12 cellular contexts compared by ENCODE assay signal in the genomic region with DNA sequence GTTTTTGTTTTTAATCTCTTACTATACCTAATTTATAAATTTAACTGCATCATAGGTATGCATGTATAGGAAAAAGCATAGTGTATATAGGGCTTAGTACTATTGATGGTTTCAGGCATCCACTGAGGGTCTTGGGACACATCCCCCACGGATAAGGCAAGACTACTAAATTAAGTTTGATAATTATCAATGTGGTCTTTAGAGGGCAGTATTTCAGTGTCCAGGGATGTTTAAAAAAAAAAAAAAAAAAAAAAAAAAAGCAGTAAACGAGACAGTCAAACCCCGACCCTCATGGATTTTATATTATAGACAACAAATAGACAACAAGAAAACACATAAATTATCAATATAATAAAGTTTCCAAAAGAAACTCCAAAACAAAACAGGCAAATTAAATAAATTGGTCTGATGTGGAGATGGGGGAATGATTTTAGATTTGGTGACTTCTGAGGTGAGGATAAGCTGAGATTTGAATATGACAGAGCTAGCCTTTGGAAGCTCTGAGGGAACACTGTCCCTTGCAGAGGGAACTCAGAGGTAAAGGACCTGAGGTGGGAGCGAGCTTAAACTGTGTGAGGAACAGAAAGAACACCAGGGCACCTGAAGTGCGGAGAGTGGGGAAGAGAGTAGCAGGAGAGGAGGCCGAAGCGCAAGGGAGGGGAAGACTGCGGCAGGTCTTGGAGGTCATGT. TPM values are rescaled to one million over a fixed set of nuclear protein-coding genes. Genes with fewer than 3 reads are reported as not detected.
A peak's percentile ranks its signal among the peaks of the same experiment; 100 is the strongest.
DNase-seq lines count a peak whose midpoint lies in the region; ATAC-seq and TF ChIP-seq lines count a peak whose summit lies in the region.
"Had no signal": no experiment of that assay in that cellular context is flagged by ENCODE, and none has a peak within 500 bp of the region (broad histone marks: within the 10 kb centered on the region; RNA-seq: fewer than 3 reads in every experiment).

No MANE protein-coding gene starts in this region.

- intact Hi-C loops in gastrocnemius medialis (cut with DNase I; ENCODE audit: low total_unique reads), result loop anchor here (5.0 kb wide), 1 partner anchor 153 kb away; no protein-coding TSS in a partner anchor

- no peak for ATAC-seq in gastrocnemius medialis

- H3K4me1 Mint-ChIP-seq in endothelial cell (ENCODE audit: unreplicated experiment) (peaks cover 4% of the 10 kb centered on the region), osteocyte (ENCODE audit: unreplicated experiment) (peaks cover 2% of the 10 kb centered on the region)
- H3K4me1 Mint-ChIP-seq: naive B cell had no signal

- no peak overlapping the region for H3K27ac ChIP-seq in gastrocnemius medialis
- H3K27ac ChIP-seq: BLaER1 treated with 17β-estradiol and CSF1 and Interleukin-3, amounts not matched to agents 10 nM and 100 nM had no signal

- no peaks in the 10 kb centered on the region for H3K9me3 ChIP-seq in gastrocnemius medialis
- H3K9me3 ChIP-seq: BLaER1 treated with 17β-estradiol and CSF1 and Interleukin-3, amounts not matched to agents 10 nM and 100 nM had no signal

- H3K27me3 Mint-ChIP-seq in endothelial cell (ENCODE audit: unreplicated experiment), result no peaks in the 10 kb centered on the region
- no peaks in the 10 kb centered on the region for H3K27me3 Mint-ChIP-seq in osteocyte (ENCODE audit: unreplicated experiment)
- H3K27me3 Mint-ChIP-seq: naive B cell had no signal

- no peaks in the 10 kb centered on the region for H3K27me3 ChIP-seq in gastrocnemius medialis
- H3K27me3 ChIP-seq: BLaER1 treated with 17β-estradiol and CSF1 and Interleukin-3, amounts not matched to agents 10 nM and 100 nM had no signal

- in situ Hi-C loops in gastrocnemius medialis (cut with MboI; ENCODE audit: low sequenced_read_pairs in 4 of 4), result loop anchor here in 1 of 4 donors (25.0 kb wide), 1 partner anchor 403 kb away; no protein-coding TSS in a partner anchor

- TF ChIP-seq POLR2A in gastrocnemius medialis (IDR thresholded peaks at IDR 0.05), result no peak

- H3K27ac Mint-ChIP-seq in endothelial cell (ENCODE audit: unreplicated experiment), result no peak overlapping the region
- H3K27ac Mint-ChIP-seq in osteocyte (ENCODE audit: unreplicated experiment), result no peak overlapping the region
- H3K27ac Mint-ChIP-seq: T-helper 1 cell treated with Interleukin-12 subunit alpha and Interleukin-12 subunit beta and Interleukin-4 antibody, amounts not matched to agents 30 μg/mL and 1 μg/mL, for 36 hours had no signal

- peak; percentile 39 for TF ChIP-seq CTCF in endothelial cell (IDR thresholded peaks at IDR 0.05; ENCODE audit: unreplicated experiment)
- TF ChIP-seq CTCF in osteocyte (IDR thresholded peaks at IDR 0.05), result peak; percentile 61
- TF ChIP-seq CTCF in gastrocnemius medialis (IDR thresholded peaks at IDR 0.05 in 4 of 5, conservative IDR thresholded peaks at IDR 0.05 in 1 of 5), result peak in 1 of 5 experiments; percentile 19

- H3K36me3 Mint-ChIP-seq in endothelial cell (ENCODE audit: low read depth, unreplicated experiment) (no peaks in the 10 kb centered on the region), osteocyte (ENCODE audit: unreplicated experiment) (no peaks in the 10 kb centered on the region)

- H3K4me1 ChIP-seq in gastrocnemius medialis, result no peaks in the 10 kb centered on the region
- H3K4me1 ChIP-seq: BLaER1 treated with 17β-estradiol and CSF1 and Interleukin-3, amounts not matched to agents 10 nM and 100 nM had no signal

- no peaks in the 10 kb centered on the region for H3K9me3 Mint-ChIP-seq in endothelial cell (ENCODE audit: unreplicated experiment)
- H3K9me3 Mint-ChIP-seq in osteocyte (ENCODE audit: unreplicated experiment), result no peaks in the 10 kb centered on the region
- H3K9me3 Mint-ChIP-seq: naive B cell; T-helper 1 cell treated with Interleukin-12 subunit alpha and Interleukin-12 subunit beta and Interleukin-4 antibody, amounts not matched to agents 30 μg/mL and 1 μg/mL, for 36 hours had no signal

- no peaks in the 10 kb centered on the region for H3K36me3 ChIP-seq in gastrocnemius medialis
- H3K36me3 ChIP-seq: BLaER1 treated with 17β-estradiol and CSF1 and Interleukin-3, amounts not matched to agents 10 nM and 100 nM had no signal

- H3K4me3 Mint-ChIP-seq in endothelial cell (ENCODE audit: unreplicated experiment), result no peak overlapping the region
- H3K4me3 Mint-ChIP-seq in osteocyte (ENCODE audit: unreplicated experiment), result no peak overlapping the region
- H3K4me3 Mint-ChIP-seq: naive B cell; T-helper 1 cell treated with Interleukin-12 subunit alpha and Interleukin-12 subunit beta and Interleukin-4 antibody, amounts not matched to agents 30 μg/mL and 1 μg/mL, for 36 hours had no signal

- DNase-seq in NCI-H345 (lab: John Stamatoyannopoulos, UW) (peak; percentile 4), NCI-H345 treated with DMSO at 0.1 percent for 48 hours (lab: John Stamatoyannopoulos, UW; ENCODE audit: unreplicated experiment) (no peak), NAMALWA (ENCODE audit: low spot score) (peak; percentile 23), endothelial cell (ENCODE audit: low spot score) (no peak), osteocyte (ENCODE audit: extremely low spot score, unreplicated experiment) (no peak), H4 (ENCODE audit: low spot score) (no peak), islet precursor cell (no peak), gastrocnemius medialis (no peak)
- DNase-seq: naive B cell, NCI-H187 treated with DMSO at 0.1 percent for 48 hours had no signal

- no peak overlapping the region for H3K4me3 ChIP-seq in gastrocnemius medialis
- H3K4me3 ChIP-seq: BLaER1 treated with 17β-estradiol and CSF1 and Interleukin-3, amounts not matched to agents 10 nM and 100 nM had no signal

RNA-seq across cellular contexts. Expression of a gene that starts 14.8 kb away (rescaled TPM):
- not detected for total RNA-seq in endothelial cell (ENCODE audit: unreplicated experiment)
- total RNA-seq in osteocyte, result not detected in 2 replicates
- total RNA-seq in H4 (2014; rRNA removed; shearing (Covaris generic)), result not detected in 2 replicates
- total RNA-seq in gastrocnemius medialis, result not detected

Comparison
In these comparisons a context has a peak if more than half of its experiments do, and no peak if none do; other contexts are left out.
1. DNase-seq: peak in NCI-H345 (single experiment) and NAMALWA (single experiment); none in NCI-H345 treated with DMSO at 0.1 percent for 48 hours (single experiment), endothelial cell (single experiment), osteocyte (single experiment), H4 (single experiment), islet precursor cell (single experiment) and gastrocnemius medialis (0 of 2).